ENCODE assay signal across 14 cellular contexts in genomic region chr15:72656014-72656413, GRCh38. TPM values are rescaled to one million over a fixed set of nuclear protein-coding genes. Genes with fewer than 3 reads are reported as not detected.
"Had no signal": no experiment of that assay in that cellular context is flagged by ENCODE, and none has a peak within 500 bp of the region (broad histone marks: within the 10 kb centered on the region; RNA-seq: fewer than 3 reads in every experiment).

No MANE protein-coding gene starts in this region.

RNA-seq across cellular contexts. Expression of gene GOLGA6B, which starts 1.5 kb away (rescaled TPM):
- total RNA-seq: stomach, temporal lobe, thoracic aorta, transverse colon, upper lobe of left lung, upper lobe of right lung, uterus, vagina had no signal
- polyA plus RNA-seq: stomach, thymus had no signal

RNA-seq across cellular contexts. Expression of gene HIGD2B, which starts 30.0 kb away (rescaled TPM):
- total RNA-seq: subcutaneous adipose tissue, suprapubic skin, temporal lobe, thoracic aorta, tibial nerve, transverse colon, upper lobe of left lung, upper lobe of right lung, ureter, urinary bladder, uterus, vagina had no signal
- polyA plus RNA-seq: stomach, urinary bladder had no signal
